1 cellular context compared by ENCODE assay signal in the genomic region with DNA sequence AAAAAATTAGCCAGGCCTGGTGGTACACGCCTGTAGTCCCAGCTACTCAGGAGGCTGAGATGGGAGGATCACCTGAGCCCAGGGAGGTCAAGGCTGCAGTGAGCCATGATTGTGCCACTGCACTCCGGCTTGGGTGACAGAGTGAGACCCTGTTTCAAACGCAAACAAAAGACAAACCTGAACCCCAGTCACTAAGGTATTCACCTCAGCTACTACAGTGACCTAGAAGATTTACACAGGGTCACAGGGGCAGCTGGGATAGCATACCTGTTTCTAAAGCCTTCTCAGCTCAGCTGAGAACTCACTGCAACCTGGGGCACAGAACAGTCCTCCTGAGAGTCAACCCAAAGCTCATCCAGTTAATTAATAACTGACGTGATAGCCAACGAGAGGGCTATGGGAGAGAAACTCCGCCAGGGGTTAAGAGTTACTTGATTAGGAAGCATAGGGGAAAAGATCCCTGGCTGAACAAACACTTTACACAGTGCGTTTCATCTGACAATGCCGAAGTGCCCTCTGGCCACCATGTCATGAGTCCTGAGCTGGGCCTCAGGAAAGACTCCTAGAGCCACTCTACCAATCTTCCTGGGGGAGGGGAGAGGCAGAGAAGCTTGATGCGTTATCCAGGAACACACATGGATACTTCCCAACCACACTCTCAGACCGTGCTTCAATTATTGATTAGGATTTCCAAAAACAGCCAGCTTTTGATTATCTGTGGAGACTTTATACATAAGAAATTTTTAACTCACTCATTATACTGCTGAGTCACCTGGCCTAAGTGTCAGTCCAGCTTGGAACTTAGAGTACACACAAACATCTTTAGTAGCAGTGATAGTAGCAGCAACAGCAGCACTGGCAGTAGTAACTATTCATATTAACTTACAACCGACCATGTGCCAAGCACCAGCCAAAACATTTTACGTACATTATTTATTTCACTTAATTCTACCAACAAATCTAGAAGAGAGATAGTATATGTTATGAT.
TF ChIP-seq lines count a peak whose summit lies in the region.

No MANE protein-coding gene starts in this region.

TF ChIP-seq in HepG2, 621 proteins besides CTCF, POLR2A, EP300 and RAD21 (continued from another document and continues in another):
- TF ChIP-seq, protein P1, sequence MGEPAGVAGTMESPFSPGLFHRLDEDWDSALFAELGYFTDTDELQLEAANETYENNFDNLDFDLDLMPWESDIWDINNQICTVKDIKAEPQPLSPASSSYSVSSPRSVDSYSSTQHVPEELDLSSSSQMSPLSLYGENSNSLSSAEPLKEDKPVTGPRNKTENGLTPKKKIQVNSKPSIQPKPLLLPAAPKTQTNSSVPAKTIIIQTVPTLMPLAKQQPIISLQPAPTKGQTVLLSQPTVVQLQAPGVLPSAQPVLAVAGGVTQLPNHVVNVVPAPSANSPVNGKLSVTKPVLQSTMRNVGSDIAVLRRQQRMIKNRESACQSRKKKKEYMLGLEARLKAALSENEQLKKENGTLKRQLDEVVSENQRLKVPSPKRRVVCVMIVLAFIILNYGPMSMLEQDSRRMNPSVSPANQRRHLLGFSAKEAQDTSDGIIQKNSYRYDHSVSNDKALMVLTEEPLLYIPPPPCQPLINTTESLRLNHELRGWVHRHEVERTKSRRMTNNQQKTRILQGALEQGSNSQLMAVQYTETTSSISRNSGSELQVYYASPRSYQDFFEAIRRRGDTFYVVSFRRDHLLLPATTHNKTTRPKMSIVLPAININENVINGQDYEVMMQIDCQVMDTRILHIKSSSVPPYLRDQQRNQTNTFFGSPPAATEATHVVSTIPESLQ (CRISPR knock-in tag; conservative IDR thresholded peaks at IDR 0.05), result no peak
- TF ChIP-seq BCL6 (CRISPR knock-in tag; IDR thresholded peaks at IDR 0.05), result peak; percentile 62; the same call in 1 of the 2 replicates
- TF ChIP-seq ZNF562 (CRISPR knock-in tag; IDR thresholded peaks at IDR 0.05; ENCODE audit: borderline replicate concordance), result no peak
- TF ChIP-seq TBL1XR1 (IDR thresholded peaks at IDR 0.05; ENCODE audit: borderline replicate concordance, low read length, partially characterized antibody), result no peak
- no peak for TF ChIP-seq ZNF101 (CRISPR knock-in tag; IDR thresholded peaks at IDR 0.05; ENCODE audit: borderline replicate concordance, low read depth)
- no peak for TF ChIP-seq RARG (CRISPR knock-in tag; IDR thresholded peaks at IDR 0.05; ENCODE audit: low read depth)
- TF ChIP-seq, protein P2, sequence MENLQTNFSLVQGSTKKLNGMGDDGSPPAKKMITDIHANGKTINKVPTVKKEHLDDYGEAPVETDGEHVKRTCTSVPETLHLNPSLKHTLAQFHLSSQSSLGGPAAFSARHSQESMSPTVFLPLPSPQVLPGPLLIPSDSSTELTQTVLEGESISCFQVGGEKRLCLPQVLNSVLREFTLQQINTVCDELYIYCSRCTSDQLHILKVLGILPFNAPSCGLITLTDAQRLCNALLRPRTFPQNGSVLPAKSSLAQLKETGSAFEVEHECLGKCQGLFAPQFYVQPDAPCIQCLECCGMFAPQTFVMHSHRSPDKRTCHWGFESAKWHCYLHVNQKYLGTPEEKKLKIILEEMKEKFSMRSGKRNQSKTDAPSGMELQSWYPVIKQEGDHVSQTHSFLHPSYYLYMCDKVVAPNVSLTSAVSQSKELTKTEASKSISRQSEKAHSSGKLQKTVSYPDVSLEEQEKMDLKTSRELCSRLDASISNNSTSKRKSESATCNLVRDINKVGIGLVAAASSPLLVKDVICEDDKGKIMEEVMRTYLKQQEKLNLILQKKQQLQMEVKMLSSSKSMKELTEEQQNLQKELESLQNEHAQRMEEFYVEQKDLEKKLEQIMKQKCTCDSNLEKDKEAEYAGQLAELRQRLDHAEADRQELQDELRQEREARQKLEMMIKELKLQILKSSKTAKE (CRISPR knock-in tag; IDR thresholded peaks at IDR 0.05; ENCODE audit: borderline replicate concordance), result peak; percentile 64; the same call in 1 of the 2 replicates
- TF ChIP-seq, protein P3, sequence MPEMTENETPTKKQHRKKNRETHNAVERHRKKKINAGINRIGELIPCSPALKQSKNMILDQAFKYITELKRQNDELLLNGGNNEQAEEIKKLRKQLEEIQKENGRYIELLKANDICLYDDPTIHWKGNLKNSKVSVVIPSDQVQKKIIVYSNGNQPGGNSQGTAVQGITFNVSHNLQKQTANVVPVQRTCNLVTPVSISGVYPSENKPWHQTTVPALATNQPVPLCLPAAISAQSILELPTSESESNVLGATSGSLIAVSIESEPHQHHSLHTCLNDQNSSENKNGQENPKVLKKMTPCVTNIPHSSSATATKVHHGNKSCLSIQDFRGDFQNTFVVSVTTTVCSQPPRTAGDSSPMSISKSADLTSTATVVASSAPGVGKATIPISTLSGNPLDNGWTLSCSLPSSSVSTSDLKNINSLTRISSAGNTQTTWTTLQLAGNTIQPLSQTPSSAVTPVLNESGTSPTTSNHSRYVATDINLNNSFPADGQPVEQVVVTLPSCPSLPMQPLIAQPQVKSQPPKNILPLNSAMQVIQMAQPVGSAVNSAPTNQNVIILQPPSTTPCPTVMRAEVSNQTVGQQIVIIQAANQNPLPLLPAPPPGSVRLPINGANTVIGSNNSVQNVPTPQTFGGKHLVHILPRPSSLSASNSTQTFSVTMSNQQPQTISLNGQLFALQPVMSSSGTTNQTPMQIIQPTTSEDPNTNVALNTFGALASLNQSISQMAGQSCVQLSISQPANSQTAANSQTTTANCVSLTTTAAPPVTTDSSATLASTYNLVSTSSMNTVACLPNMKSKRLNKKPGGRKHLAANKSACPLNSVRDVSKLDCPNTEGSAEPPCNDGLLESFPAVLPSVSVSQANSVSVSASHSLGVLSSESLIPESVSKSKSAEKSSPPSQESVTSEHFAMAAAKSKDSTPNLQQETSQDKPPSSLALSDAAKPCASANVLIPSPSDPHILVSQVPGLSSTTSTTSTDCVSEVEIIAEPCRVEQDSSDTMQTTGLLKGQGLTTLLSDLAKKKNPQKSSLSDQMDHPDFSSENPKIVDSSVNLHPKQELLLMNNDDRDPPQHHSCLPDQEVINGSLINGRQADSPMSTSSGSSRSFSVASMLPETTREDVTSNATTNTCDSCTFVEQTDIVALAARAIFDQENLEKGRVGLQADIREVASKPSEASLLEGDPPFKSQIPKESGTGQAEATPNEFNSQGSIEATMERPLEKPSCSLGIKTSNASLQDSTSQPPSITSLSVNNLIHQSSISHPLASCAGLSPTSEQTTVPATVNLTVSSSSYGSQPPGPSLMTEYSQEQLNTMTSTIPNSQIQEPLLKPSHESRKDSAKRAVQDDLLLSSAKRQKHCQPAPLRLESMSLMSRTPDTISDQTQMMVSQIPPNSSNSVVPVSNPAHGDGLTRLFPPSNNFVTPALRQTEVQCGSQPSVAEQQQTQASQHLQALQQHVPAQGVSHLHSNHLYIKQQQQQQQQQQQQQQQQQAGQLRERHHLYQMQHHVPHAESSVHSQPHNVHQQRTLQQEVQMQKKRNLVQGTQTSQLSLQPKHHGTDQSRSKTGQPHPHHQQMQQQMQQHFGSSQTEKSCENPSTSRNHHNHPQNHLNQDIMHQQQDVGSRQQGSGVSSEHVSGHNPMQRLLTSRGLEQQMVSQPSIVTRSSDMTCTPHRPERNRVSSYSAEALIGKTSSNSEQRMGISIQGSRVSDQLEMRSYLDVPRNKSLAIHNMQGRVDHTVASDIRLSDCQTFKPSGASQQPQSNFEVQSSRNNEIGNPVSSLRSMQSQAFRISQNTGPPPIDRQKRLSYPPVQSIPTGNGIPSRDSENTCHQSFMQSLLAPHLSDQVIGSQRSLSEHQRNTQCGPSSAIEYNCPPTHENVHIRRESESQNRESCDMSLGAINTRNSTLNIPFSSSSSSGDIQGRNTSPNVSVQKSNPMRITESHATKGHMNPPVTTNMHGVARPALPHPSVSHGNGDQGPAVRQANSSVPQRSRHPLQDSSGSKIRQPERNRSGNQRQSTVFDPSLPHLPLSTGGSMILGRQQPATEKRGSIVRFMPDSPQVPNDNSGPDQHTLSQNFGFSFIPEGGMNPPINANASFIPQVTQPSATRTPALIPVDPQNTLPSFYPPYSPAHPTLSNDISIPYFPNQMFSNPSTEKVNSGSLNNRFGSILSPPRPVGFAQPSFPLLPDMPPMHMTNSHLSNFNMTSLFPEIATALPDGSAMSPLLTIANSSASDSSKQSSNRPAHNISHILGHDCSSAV (CRISPR knock-in tag; IDR thresholded peaks at IDR 0.05; ENCODE audit: borderline replicate concordance), result no peak
- TF ChIP-seq ZBTB7B (CRISPR knock-in tag; IDR thresholded peaks at IDR 0.05), result peak; percentile 28; the same call in 1 of the 2 replicates
- TF ChIP-seq ATM (IDR thresholded peaks at IDR 0.05; ENCODE audit: borderline replicate concordance), result no peak
- no peak for TF ChIP-seq REXO4 (CRISPR knock-in tag; IDR thresholded peaks at IDR 0.05; ENCODE audit: borderline replicate concordance)
- 0 out of 2 replicates have a peak, but pooled peaks have one; percentile 33 for TF ChIP-seq KDM2A (CRISPR knock-in tag; IDR thresholded peaks at IDR 0.05; ENCODE audit: borderline replicate concordance, low read depth)
- TF ChIP-seq, protein P4, sequence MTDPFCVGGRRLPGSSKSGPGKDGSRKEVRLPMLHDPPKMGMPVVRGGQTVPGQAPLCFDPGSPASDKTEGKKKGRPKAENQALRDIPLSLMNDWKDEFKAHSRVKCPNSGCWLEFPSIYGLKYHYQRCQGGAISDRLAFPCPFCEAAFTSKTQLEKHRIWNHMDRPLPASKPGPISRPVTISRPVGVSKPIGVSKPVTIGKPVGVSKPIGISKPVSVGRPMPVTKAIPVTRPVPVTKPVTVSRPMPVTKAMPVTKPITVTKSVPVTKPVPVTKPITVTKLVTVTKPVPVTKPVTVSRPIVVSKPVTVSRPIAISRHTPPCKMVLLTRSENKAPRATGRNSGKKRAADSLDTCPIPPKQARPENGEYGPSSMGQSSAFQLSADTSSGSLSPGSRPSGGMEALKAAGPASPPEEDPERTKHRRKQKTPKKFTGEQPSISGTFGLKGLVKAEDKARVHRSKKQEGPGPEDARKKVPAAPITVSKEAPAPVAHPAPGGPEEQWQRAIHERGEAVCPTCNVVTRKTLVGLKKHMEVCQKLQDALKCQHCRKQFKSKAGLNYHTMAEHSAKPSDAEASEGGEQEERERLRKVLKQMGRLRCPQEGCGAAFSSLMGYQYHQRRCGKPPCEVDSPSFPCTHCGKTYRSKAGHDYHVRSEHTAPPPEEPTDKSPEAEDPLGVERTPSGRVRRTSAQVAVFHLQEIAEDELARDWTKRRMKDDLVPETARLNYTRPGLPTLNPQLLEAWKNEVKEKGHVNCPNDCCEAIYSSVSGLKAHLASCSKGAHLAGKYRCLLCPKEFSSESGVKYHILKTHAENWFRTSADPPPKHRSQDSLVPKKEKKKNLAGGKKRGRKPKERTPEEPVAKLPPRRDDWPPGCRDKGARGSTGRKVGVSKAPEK (CRISPR knock-in tag; IDR thresholded peaks at IDR 0.05; ENCODE audit: borderline replicate concordance), result 0 out of 2 replicates have a peak, but pooled peaks have one; percentile 36
- no peak for TF ChIP-seq ZNF530 (CRISPR knock-in tag; IDR thresholded peaks at IDR 0.05; ENCODE audit: low read depth)
- TF ChIP-seq GABPB1 (CRISPR knock-in tag; IDR thresholded peaks at IDR 0.05), result no peak
- no peak for TF ChIP-seq CENPX (CRISPR knock-in tag; IDR thresholded peaks at IDR 0.05)
- TF ChIP-seq ONECUT2 (CRISPR knock-in tag; IDR thresholded peaks at IDR 0.05), result no peak
- TF ChIP-seq, protein P5, sequence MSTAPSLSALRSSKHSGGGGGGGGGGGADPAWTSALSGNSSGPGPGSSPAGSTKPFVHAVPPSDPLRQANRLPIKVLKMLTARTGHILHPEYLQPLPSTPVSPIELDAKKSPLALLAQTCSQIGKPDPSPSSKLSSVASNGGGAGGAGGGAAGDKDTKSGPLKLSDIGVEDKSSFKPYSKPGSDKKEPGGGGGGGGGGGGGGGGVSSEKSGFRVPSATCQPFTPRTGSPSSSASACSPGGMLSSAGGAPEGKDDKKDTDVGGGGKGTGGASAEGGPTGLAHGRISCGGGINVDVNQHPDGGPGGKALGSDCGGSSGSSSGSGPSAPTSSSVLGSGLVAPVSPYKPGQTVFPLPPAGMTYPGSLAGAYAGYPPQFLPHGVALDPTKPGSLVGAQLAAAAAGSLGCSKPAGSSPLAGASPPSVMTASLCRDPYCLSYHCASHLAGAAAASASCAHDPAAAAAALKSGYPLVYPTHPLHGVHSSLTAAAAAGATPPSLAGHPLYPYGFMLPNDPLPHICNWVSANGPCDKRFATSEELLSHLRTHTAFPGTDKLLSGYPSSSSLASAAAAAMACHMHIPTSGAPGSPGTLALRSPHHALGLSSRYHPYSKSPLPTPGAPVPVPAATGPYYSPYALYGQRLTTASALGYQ (CRISPR knock-in tag; IDR thresholded peaks at IDR 0.05), result peak; percentile 58; the same call in 1 of the 2 replicates
- no peak for TF ChIP-seq HNRNPH1 (optimal IDR thresholded peaks at IDR 0.05; ENCODE audit: low read depth, low read length)
- TF ChIP-seq ZNF558 (CRISPR knock-in tag; IDR thresholded peaks at IDR 0.05; ENCODE audit: borderline replicate concordance), result no peak
- TF ChIP-seq, protein P6, sequence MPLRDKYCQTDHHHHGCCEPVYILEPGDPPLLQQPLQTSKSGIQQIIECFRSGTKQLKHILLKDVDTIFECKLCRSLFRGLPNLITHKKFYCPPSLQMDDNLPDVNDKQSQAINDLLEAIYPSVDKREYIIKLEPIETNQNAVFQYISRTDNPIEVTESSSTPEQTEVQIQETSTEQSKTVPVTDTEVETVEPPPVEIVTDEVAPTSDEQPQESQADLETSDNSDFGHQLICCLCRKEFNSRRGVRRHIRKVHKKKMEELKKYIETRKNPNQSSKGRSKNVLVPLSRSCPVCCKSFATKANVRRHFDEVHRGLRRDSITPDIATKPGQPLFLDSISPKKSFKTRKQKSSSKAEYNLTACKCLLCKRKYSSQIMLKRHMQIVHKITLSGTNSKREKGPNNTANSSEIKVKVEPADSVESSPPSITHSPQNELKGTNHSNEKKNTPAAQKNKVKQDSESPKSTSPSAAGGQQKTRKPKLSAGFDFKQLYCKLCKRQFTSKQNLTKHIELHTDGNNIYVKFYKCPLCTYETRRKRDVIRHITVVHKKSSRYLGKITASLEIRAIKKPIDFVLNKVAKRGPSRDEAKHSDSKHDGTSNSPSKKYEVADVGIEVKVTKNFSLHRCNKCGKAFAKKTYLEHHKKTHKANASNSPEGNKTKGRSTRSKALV (CRISPR knock-in tag; IDR thresholded peaks at IDR 0.05), result no peak
